Comparison of ENCODE assay signal across 26 cellular contexts in the genomic region with DNA sequence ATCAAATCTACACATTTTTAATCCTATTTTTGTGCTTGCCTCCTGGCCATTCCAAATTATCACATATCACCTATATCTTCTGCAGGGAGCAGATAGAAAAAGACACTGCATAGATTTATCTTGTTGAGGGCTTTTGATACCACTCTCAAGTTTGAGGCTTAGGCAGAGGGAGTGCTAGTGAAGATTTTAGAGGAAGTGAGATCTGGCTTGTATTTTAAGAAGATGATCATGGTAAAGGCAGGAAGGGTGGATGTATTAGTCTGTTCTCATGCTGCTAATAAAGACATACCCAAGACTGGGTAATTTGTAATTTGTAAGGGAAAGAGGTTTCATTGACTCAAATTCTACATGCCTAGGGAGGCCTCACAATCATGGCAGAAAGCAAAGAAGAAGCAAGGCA.
DNase-seq lines count a peak whose midpoint lies in the region; ATAC-seq, FAIRE-seq and TF ChIP-seq lines count a peak whose summit lies in the region.
"Had no signal": no experiment of that assay in that cellular context is flagged by ENCODE, and none has a peak within 500 bp of the region (broad histone marks: within the 10 kb centered on the region; RNA-seq: fewer than 3 reads in every experiment).

No MANE protein-coding gene starts in this region.

- H2AFZ ChIP-seq in GM12878 (ENCODE audit: control insufficient read depth, low read depth, low read length) (no peak overlapping the region), H9 (ENCODE audit: low read length) (no peak overlapping the region)

- no peak for DNase-seq in right atrium auricular region (ENCODE audit: low spot score)
- no peak for DNase-seq in Right ventricle myocardium superior
- DNase-seq in GM12878 (ENCODE audit: low read depth, low spot score): no peak
- DNase-seq in uterus: no peak
- DNase-seq in H9: no peak
- no peak for DNase-seq in transverse colon
- DNase-seq: C1 segment of cervical spinal cord; CD4-positive, alpha-beta memory T cell; COR-L47; DMS79; EL; GDM1; MM.1S; NCI-H2029; NCI-H446; NCI-H524 treated with DMSO at 0.1 percent for 48 hours; NCI-H774; PC-3; T-cell had no signal

- H3K56ac ChIP-seq in H9 (ENCODE audit: insufficient read length, low read depth, low read length): no peak overlapping the region

- H2BK5ac ChIP-seq in H9 (ENCODE audit: insufficient read length, low read length): no peak overlapping the region

- H3K9me3 ChIP-seq in right atrium auricular region: no peaks in the 10 kb centered on the region
- no peaks in the 10 kb centered on the region; the same call in 2 of the 3 replicates for H3K9me3 ChIP-seq in GM12878 (replicated peaks; ENCODE audit: control insufficient read depth, insufficient read depth, low read length)
- no peaks in the 10 kb centered on the region for H3K9me3 ChIP-seq in uterus
- no peaks in the 10 kb centered on the region for H3K9me3 ChIP-seq in H9 (ENCODE audit: control insufficient read depth, low read depth, low read length)
- H3K9me3 ChIP-seq in transverse colon: no peaks in the 10 kb centered on the region

- no peak overlapping the region for H3K4ac ChIP-seq in H9 (ENCODE audit: low read depth, low read length)

- no peak overlapping the region for H4K5ac ChIP-seq in H9 (ENCODE audit: insufficient read length, low read depth, low read length)

- POLR2A ChIA-PET in GM12878 (lab: Charles Lee): no interaction called here

- H2BK20ac ChIP-seq in H9 (ENCODE audit: low read depth, low read length, poor library complexity, severe bottlenecking): no peak overlapping the region

- no peak overlapping the region for H2BK12ac ChIP-seq in H9 (ENCODE audit: insufficient read length, low read depth, low read length)

- no peak overlapping the region for H3T11ph ChIP-seq in H9 (ENCODE audit: low read length)

- TF ChIP-seq RAD21 in GM12878 (IDR thresholded peaks at IDR 0.05; ENCODE audit: insufficient read depth, low read depth, low read length): no peak

- H3K27me3 ChIP-seq in right atrium auricular region (no peaks in the 10 kb centered on the region), GM12878 (replicated peaks in 1 of 2; ENCODE audit: control insufficient read depth in 2 of 2, insufficient read depth in 2 of 2, low read length in 1 of 2) (no peaks in the 10 kb centered on the region), uterus (no peaks in the 10 kb centered on the region), H9 (ENCODE audit: insufficient read depth, low read length) (no peaks in the 10 kb centered on the region), transverse colon (no peaks in the 10 kb centered on the region)

- no peak overlapping the region for H2BK120ac ChIP-seq in H9 (ENCODE audit: low read depth, low read length, poor library complexity, severe bottlenecking)

- BruUV-seq in GM12878 (replicated peaks; lab: Mats Ljungman, UMichigan): no TSS peak

- H3K9ac ChIP-seq in GM12878 (ENCODE audit: control insufficient read depth, insufficient read depth, low read length) (no peak overlapping the region), H9 (ENCODE audit: extremely low read depth, insufficient read length, low read length) (no peak overlapping the region)
- H3K9ac ChIP-seq: KMS-11 had no signal

- RAD21 ChIA-PET in GM12878 (lab: Charles Lee; ENCODE audit: unreplicated experiment): no interaction called here

- H3K4me2 ChIP-seq in GM12878 (ENCODE audit: control insufficient read depth, insufficient read depth): no peak overlapping the region
- no peak overlapping the region for H3K4me2 ChIP-seq in H9 (ENCODE audit: insufficient read depth, insufficient read length, low read length)
- H3K4me2 ChIP-seq: KMS-11 had no signal

- no peak for FAIRE-seq in GM12878 (lab: Jason Lieb, UNC)
- FAIRE-seq: A204.1, GM18507 had no signal

- H3K27me3 Mint-ChIP-seq in H9 (ENCODE audit: low read depth): peaks cover 4% of the 10 kb centered on the region
- H3K27me3 Mint-ChIP-seq: IgD-negative memory B cell had no signal

- H3K27ac Mint-ChIP-seq in H9: no peak overlapping the region
- H3K27ac Mint-ChIP-seq: CD4-positive, alpha-beta memory T cell; IgD-negative memory B cell; T-cell had no signal

- H3K18ac ChIP-seq in H9 (ENCODE audit: insufficient read length, low read depth, low read length): no peak overlapping the region

- peaks cover 12 to 15% of the 10 kb centered on the region in 2 experiments for H3K4me1 Mint-ChIP-seq in H9
- H3K4me1 Mint-ChIP-seq: CD4-positive, alpha-beta memory T cell; T-cell had no signal

- no peaks in the 10 kb centered on the region for H3K36me3 Mint-ChIP-seq in H9 (ENCODE audit: insufficient read depth in 1 of 3, low read depth in 3 of 3)
- H3K36me3 Mint-ChIP-seq: CD4-positive, alpha-beta memory T cell; IgD-negative memory B cell; T-cell had no signal

- H3K79me1 ChIP-seq in H9 (ENCODE audit: insufficient read depth, low read depth, low read length, poor library complexity, severe bottlenecking): no peaks in the 10 kb centered on the region

- TF ChIP-seq POLR2A in GM12878 (IDR thresholded peaks at IDR 0.05; ENCODE audit: low read depth, low read length) (no peak), uterus (IDR thresholded peaks at IDR 0.05) (no peak), transverse colon (IDR thresholded peaks at IDR 0.05) (no peak)

- H3K23ac ChIP-seq in H9 (ENCODE audit: insufficient read length, low read depth, low read length): no peak overlapping the region

- no peaks in the 10 kb centered on the region for H3K23me2 ChIP-seq in H9 (ENCODE audit: insufficient read length, low read depth, low read length, poor library complexity, severe bottlenecking)

- no peaks in the 10 kb centered on the region for H3K4me1 ChIP-seq in right atrium auricular region
- H3K4me1 ChIP-seq in GM12878 (ENCODE audit: control insufficient read depth, insufficient read depth, low read length): no peaks in the 10 kb centered on the region; the same call in 1 of the 2 replicates
- H3K4me1 ChIP-seq in uterus: peaks cover 0 to 3% of the 10 kb centered on the region in 2 donors
- no peaks in the 10 kb centered on the region; the same call in 1 of the 2 replicates for H3K4me1 ChIP-seq in H9 (ENCODE audit: insufficient read depth, low read length)
- H3K4me1 ChIP-seq in transverse colon: no peaks in the 10 kb centered on the region

- H4K8ac ChIP-seq in H9 (replicated peaks; ENCODE audit: insufficient read length, low read depth, low read length): no peak overlapping the region

- H2BK15ac ChIP-seq in H9 (ENCODE audit: low read depth, low read length): no peak overlapping the region

- in situ Hi-C loops in GM12878 (cut with MboI): no loop called here
- in situ Hi-C loops in transverse colon (cut with MboI; ENCODE audit: low pct_ligation_motif_present in 1 of 4, low pct_unique_long_range_greater_than_20kb in 1 of 4, low sequenced_read_pairs in 3 of 4): no loop called here

- H4K20me1 ChIP-seq in GM12878 (ENCODE audit: control insufficient read depth, insufficient read depth) (no peaks in the 10 kb centered on the region), H9 (ENCODE audit: control insufficient read depth, insufficient read depth, insufficient read length) (no peaks in the 10 kb centered on the region)

- no peak overlapping the region for H4K91ac ChIP-seq in H9 (ENCODE audit: insufficient read length, low read depth, low read length)

- intact Hi-C loops in Right ventricle myocardium superior (cut with DNase I): no loop called here
- intact Hi-C loops in GM12878 (cut with micrococcal nuclease; ENCODE audit: unreplicated experiment): no loop called here
- intact Hi-C loops in uterus (cut with DNase I; ENCODE audit: low total_unique reads): no loop called here
- intact Hi-C loops in transverse colon (cut with DNase I; ENCODE audit: low total_unique reads): no loop called here

- CTCF ChIA-PET in GM12878 (lab: Yijun Ruan, JAX): no interaction called here

- no peak overlapping the region for H3K4me3 Mint-ChIP-seq in H9
- H3K4me3 Mint-ChIP-seq: CD4-positive, alpha-beta memory T cell; T-cell had no signal

- H3K4me3 ChIP-seq in right atrium auricular region: no peak overlapping the region
- H3K4me3 ChIP-seq in GM12878: no peak overlapping the region
- no peak overlapping the region for H3K4me3 ChIP-seq in uterus
- no peak overlapping the region for H3K4me3 ChIP-seq in transverse colon

- H3K36me3 ChIP-seq in right atrium auricular region (no peaks in the 10 kb centered on the region), GM12878 (ENCODE audit: control insufficient read depth in 2 of 2, insufficient read depth in 2 of 2, low read length in 1 of 2) (no peaks in the 10 kb centered on the region), uterus (no peaks in the 10 kb centered on the region), transverse colon (no peaks in the 10 kb centered on the region)

- ATAC-seq in Right ventricle myocardium superior (ENCODE audit: poor library complexity) (no peak), GM21576 (IDR thresholded peaks at IDR 0.05; ENCODE audit: unreplicated experiment) (peak; percentile 62), GM12878 (peak; percentile 17; the same call in 1 of the 3 replicates), GM18909 (IDR thresholded peaks at IDR 0.05; ENCODE audit: poor library complexity, unreplicated experiment) (no peak)
- ATAC-seq: PC-3, T-cell had no signal

- H3K9me3 Mint-ChIP-seq in H9: peaks cover 0 to 4% of the 10 kb centered on the region in 2 experiments; a peak in 1 of 5 replicates
- H3K9me3 Mint-ChIP-seq: T-cell had no signal

- H2AK5ac ChIP-seq in H9 (ENCODE audit: insufficient read length, low read length): no peak overlapping the region

- H3K14ac ChIP-seq in H9 (ENCODE audit: insufficient read depth, low read length): no peak overlapping the region

- TF ChIP-seq EP300 in GM12878 (IDR thresholded peaks at IDR 0.05; ENCODE audit: borderline replicate concordance in 1 of 2, control insufficient read depth in 1 of 2, low read depth in 2 of 2, low read length in 2 of 2) (no peak), transverse colon (IDR thresholded peaks at IDR 0.05; ENCODE audit: low read depth) (no peak)

- SMC1A ChIA-PET in GM12878 (lab: Charles Lee; ENCODE audit: uncharacterized antibody, unreplicated experiment): no interaction called here

- no peaks in the 10 kb centered on the region for H3K79me2 ChIP-seq in GM12878 (ENCODE audit: control insufficient read depth, insufficient read depth, low read length)
- H3K79me2 ChIP-seq in H9 (ENCODE audit: insufficient read depth, low read length): no peaks in the 10 kb centered on the region

- TF ChIP-seq CTCF in right atrium auricular region (IDR thresholded peaks at IDR 0.05): no peak
- no peak for TF ChIP-seq CTCF in GM12878 (IDR thresholded peaks at IDR 0.05 in 2 of 3, conservative IDR thresholded peaks at IDR 0.05 in 1 of 3; ENCODE audit: control insufficient read depth in 2 of 3, extremely low read depth in 1 of 3, insufficient read depth in 1 of 3, low read depth in 3 of 3, low read length in 3 of 3)
- TF ChIP-seq CTCF in uterus (IDR thresholded peaks at IDR 0.05): no peak
- TF ChIP-seq CTCF in H9 (conservative IDR thresholded peaks at IDR 0.05): no peak
- TF ChIP-seq CTCF in transverse colon (IDR thresholded peaks at IDR 0.05): no peak

- peak overlapping the region; percentile 12 to 60 for H3K27ac ChIP-seq in right atrium auricular region
- H3K27ac ChIP-seq in GM12878 (ENCODE audit: control insufficient read depth, insufficient read depth): no peak overlapping the region
- peak overlapping the region; percentile 55 to 68 for H3K27ac ChIP-seq in uterus
- H3K27ac ChIP-seq in H9 (ENCODE audit: insufficient read length, low read depth, low read length): no peak overlapping the region
- no peak overlapping the region for H3K27ac ChIP-seq in transverse colon
- H3K27ac ChIP-seq: HL-60, KMS-11 had no signal

Comparison
In these comparisons a context has a peak if more than half of its experiments do, and no peak if none do; other contexts are left out.
1. H3K27ac ChIP-seq: peak in right atrium auricular region (2 of 2) and uterus (2 of 2); none in GM12878 (single experiment), H9 (single experiment) and transverse colon (0 of 4).
2. ATAC-seq: peak in GM21576 (single experiment) and GM12878 (single experiment); none in Right ventricle myocardium superior (single experiment) and GM18909 (single experiment).